Comparison of ENCODE assay signal across 17 cellular contexts in genomic region chr19:38720559-38721236, GRCh38. TPM values are rescaled to one million over a fixed set of nuclear protein-coding genes. Genes with fewer than 3 reads are reported as not detected.
DNase-seq lines count a peak whose midpoint lies in the region; ATAC-seq, FAIRE-seq and TF ChIP-seq lines count a peak whose summit lies in the region.
"Had no signal": no experiment of that assay in that cellular context is flagged by ENCODE, and none has a peak within 500 bp of the region (broad histone marks: within the 10 kb centered on the region; RNA-seq: fewer than 3 reads in every experiment).

No MANE protein-coding gene starts in this region.

- 95% methylated on average over 15 of the region's 15 CpGs for WGBS in K562 (ENCODE audit: insufficient coverage, low coverage, missing lambda C conversion rate)
- WGBS in suprapubic skin, result 90% methylated on average over 11 of the region's 15 CpGs
- WGBS in SK-N-SH (ENCODE audit: low lambda C conversion rate), result 92% methylated on average over 10 of the region's 15 CpGs

- CTCF ChIA-PET in K562 (lab: Yijun Ruan, JAX; ENCODE audit: low intra/inter-chr PET ratio) (no interaction called here), SK-N-SH (lab: Yijun Ruan, JAX) (interaction anchor here (0.9 kb wide), 1 partner anchor 61 kb away, joined by 3 read pairs; no protein-coding TSS in a partner anchor)

- H3K4me3 Mint-ChIP-seq in GM23338, result no peak overlapping the region
- no peak overlapping the region for H3K4me3 Mint-ChIP-seq in memory B cell
- H3K4me3 Mint-ChIP-seq: activated CD4-positive, alpha-beta T cell treated with anti-CD3 and anti-CD28 coated beads, Interleukin-2, amount 10 ng/mL, durations not matched to agents 7 days and 5 days; activated T-cell treated with anti-CD3 and anti-CD28 coated beads, Interleukin-2, amount 50 U/mL, for 72 hours; T-helper 2 cell treated with Interferon-gamma antibody and Interleukin-4, amounts not matched to agents 5 μg/mL and 100 μg/mL, for 36 hours had no signal

- peaks cover 67% of the 10 kb centered on the region for H3K36me3 Mint-ChIP-seq in GM23338 (ENCODE audit: low read depth)
- peaks cover 2% of the 10 kb centered on the region for H3K36me3 Mint-ChIP-seq in memory B cell

- H3K9me3 ChIP-seq in K562 (replicated peaks; ENCODE audit: control insufficient read depth, insufficient read depth, low read depth, low read length) (no peaks in the 10 kb centered on the region), suprapubic skin (no peaks in the 10 kb centered on the region), SK-N-SH (no peaks in the 10 kb centered on the region)

- POLR2A ChIA-PET in K562 (lab: Yijun Ruan, JAX) (no interaction called here), SK-N-SH (lab: Yijun Ruan, JAX) (no interaction called here)

- H3K27ac ChIP-seq in GM23338 (ENCODE audit: low read depth), result peak overlapping the region; percentile 50; the same call in 1 of the 2 replicates
- H3K27ac ChIP-seq in K562 (ENCODE audit: extremely low read depth, low read depth, low read length), result no peak overlapping the region
- peak overlapping the region; percentile 74 for H3K27ac ChIP-seq in suprapubic skin
- peak overlapping the region in 1 of 2 experiments; percentile 1; a peak in 1 of 4 replicates for H3K27ac ChIP-seq in SK-N-SH (ENCODE audit: low read depth in 2 of 2, low read length in 1 of 2)
- H3K27ac ChIP-seq: C4-2B had no signal

- no peak for FAIRE-seq in K562 (lab: Jason Lieb, UNC)

- DNase-seq in GM23338 (ENCODE audit: low spot score), result no peak
- DNase-seq in K562 (ENCODE audit: extremely low read depth in 1 of 4, low spot score in 3 of 4), result no peak
- DNase-seq in memory B cell (ENCODE audit: low spot score in 2 of 2), result no peak
- DNase-seq in suprapubic skin (ENCODE audit: low spot score in 2 of 2), result no peak
- DNase-seq in NCI-H1436 treated with DMSO at 0.1 percent for 48 hours (lab: John Stamatoyannopoulos, UW), result no peak
- DNase-seq in AML-193 (lab: John Stamatoyannopoulos, UW), result no peak
- DNase-seq in SK-N-SH, result no peak
- DNase-seq in effector CD8-positive, alpha-beta T cell (lab: John Stamatoyannopoulos, UW), result no peak
- DNase-seq: activated CD4-positive, alpha-beta T cell treated with anti-CD3 and anti-CD28 coated beads, Interleukin-2, amount 10 ng/mL, durations not matched to agents 7 days and 5 days; activated T-cell treated with anti-CD3 and anti-CD28 coated beads, Interleukin-2, amount 50 U/mL, for 72 hours; foreskin fibroblast; H7; RPMI8226 had no signal

- no peak overlapping the region for H3K27ac Mint-ChIP-seq in GM23338
- H3K27ac Mint-ChIP-seq in memory B cell, result peak overlapping the region; percentile 31
- H3K27ac Mint-ChIP-seq: activated CD4-positive, alpha-beta T cell treated with anti-CD3 and anti-CD28 coated beads, Interleukin-2, amount 10 ng/mL, durations not matched to agents 7 days and 5 days; activated T-cell treated with anti-CD3 and anti-CD28 coated beads, Interleukin-2, amount 50 U/mL, for 72 hours; T-helper 2 cell treated with Interferon-gamma antibody and Interleukin-4, amounts not matched to agents 5 μg/mL and 100 μg/mL, for 36 hours had no signal

- H3K4me3 ChIP-seq in GM23338 (no peak overlapping the region), K562 (no peak overlapping the region), suprapubic skin (no peak overlapping the region), SK-N-SH (ENCODE audit: low read depth in 2 of 2, low read length in 1 of 2) (no peak overlapping the region)
- H3K4me3 ChIP-seq: smooth muscle cell had no signal

- ATAC-seq in GM23338 (no peak), K562 (no peak), memory B cell (ENCODE audit: low read depth) (peak; percentile 37)
- ATAC-seq: activated T-cell treated with anti-CD3 and anti-CD28 coated beads, Interleukin-2, amount 50 U/mL, for 72 hours had no signal

- H3K9me2 ChIP-seq in GM23338 (ENCODE audit: insufficient read depth) (no peaks in the 10 kb centered on the region), SK-N-SH (no peaks in the 10 kb centered on the region)

- H3K27me3 ChIP-seq in GM23338 (ENCODE audit: insufficient read depth) (no peaks in the 10 kb centered on the region), K562 (ENCODE audit: control insufficient read depth in 2 of 2, insufficient read depth in 2 of 2, low read length in 2 of 2) (no peaks in the 10 kb centered on the region), suprapubic skin (no peaks in the 10 kb centered on the region), SK-N-SH (ENCODE audit: insufficient read depth) (no peaks in the 10 kb centered on the region)

- peaks cover 13% of the 10 kb centered on the region; the same call in 1 of the 2 replicates for H3F3A ChIP-seq in GM23338 (replicated peaks; ENCODE audit: low read depth)
- peaks cover 13% of the 10 kb centered on the region for H3F3A ChIP-seq in SK-N-SH (replicated peaks; ENCODE audit: insufficient read depth)

- TF ChIP-seq CTCF in GM23338 (conservative IDR thresholded peaks at IDR 0.05; ENCODE audit: low read depth in 2 of 2) (no peak), K562 (IDR thresholded peaks at IDR 0.05 in 2 of 3, conservative IDR thresholded peaks at IDR 0.05 in 1 of 3; ENCODE audit: insufficient read depth in 2 of 3, low read depth in 1 of 3, low read length in 3 of 3) (no peak), suprapubic skin (IDR thresholded peaks at IDR 0.05) (no peak), SK-N-SH (IDR thresholded peaks at IDR 0.05) (no peak)

- H3K4me1 ChIP-seq in GM23338 (ENCODE audit: insufficient read depth), result no peaks in the 10 kb centered on the region
- peaks cover 0 to 42% of the 10 kb centered on the region in 2 experiments; a peak in 1 of 5 replicates for H3K4me1 ChIP-seq in K562 (replicated peaks in 1 of 2; ENCODE audit: control insufficient read depth in 2 of 2, insufficient read depth in 2 of 2, low read length in 2 of 2)
- H3K4me1 ChIP-seq in suprapubic skin, result peaks cover 29% of the 10 kb centered on the region
- H3K4me1 ChIP-seq in SK-N-SH (ENCODE audit: control insufficient read depth in 1 of 2, insufficient read depth in 2 of 2, low read depth in 1 of 2, low read length in 1 of 2), result peaks cover 0 to 15% of the 10 kb centered on the region in 2 experiments; a peak in 1 of 4 replicates

- H3K79me2 ChIP-seq in GM23338 (replicated peaks; ENCODE audit: insufficient read depth), result no peaks in the 10 kb centered on the region
- no peaks in the 10 kb centered on the region for H3K79me2 ChIP-seq in K562 (ENCODE audit: control insufficient read depth, insufficient read depth, low read length)
- H3K79me2 ChIP-seq in SK-N-SH (ENCODE audit: insufficient read depth), result peaks cover 32% of the 10 kb centered on the region

- H3K4me1 Mint-ChIP-seq in GM23338, result 0 out of 3 replicates have a peak, but pooled peaks cover 2% of the 10 kb centered on the region
- no peaks in the 10 kb centered on the region for H3K4me1 Mint-ChIP-seq in memory B cell
- H3K4me1 Mint-ChIP-seq: activated CD4-positive, alpha-beta T cell treated with anti-CD3 and anti-CD28 coated beads, Interleukin-2, amount 10 ng/mL, durations not matched to agents 7 days and 5 days had no signal

- H3K9me1 ChIP-seq in K562 (ENCODE audit: control insufficient read depth, insufficient read depth, low read length), result no peaks in the 10 kb centered on the region

- H2AFZ ChIP-seq in GM23338 (no peak overlapping the region), K562 (ENCODE audit: low read depth, low read length) (no peak overlapping the region), SK-N-SH (ENCODE audit: low read depth) (no peak overlapping the region)

- intact Hi-C loops in K562 (cut with micrococcal nuclease), result no loop called here

- TF ChIP-seq EP300 in K562 (IDR thresholded peaks at IDR 0.05; ENCODE audit: low read length), result no peak
- TF ChIP-seq EP300 in suprapubic skin (IDR thresholded peaks at IDR 0.05), result no peak
- no peak for TF ChIP-seq EP300 in SK-N-SH (IDR thresholded peaks at IDR 0.05; ENCODE audit: borderline replicate concordance in 1 of 2, low read depth in 1 of 2, low read length in 1 of 2)

- H3K9me3 Mint-ChIP-seq in GM23338 (no peaks in the 10 kb centered on the region), memory B cell (no peaks in the 10 kb centered on the region)
- H3K9me3 Mint-ChIP-seq: activated CD4-positive, alpha-beta T cell treated with anti-CD3 and anti-CD28 coated beads, Interleukin-2, amount 10 ng/mL, durations not matched to agents 7 days and 5 days; activated T-cell treated with anti-CD3 and anti-CD28 coated beads, Interleukin-2, amount 50 U/mL, for 72 hours; T-helper 2 cell treated with Interferon-gamma antibody and Interleukin-4, amounts not matched to agents 5 μg/mL and 100 μg/mL, for 36 hours had no signal

- TF ChIP-seq POLR2A in K562 (conservative IDR thresholded peaks at IDR 0.05), result no peak
- TF ChIP-seq POLR2A in suprapubic skin (IDR thresholded peaks at IDR 0.05), result no peak

- peak overlapping the region in 1 of 2 experiments; percentile 46; a peak in 1 of 4 replicates for H3K9ac ChIP-seq in K562 (ENCODE audit: insufficient read depth in 1 of 2, low read depth in 2 of 2, low read length in 2 of 2)
- H3K9ac ChIP-seq in SK-N-SH, result no peak overlapping the region

- in situ Hi-C loops in K562 (cut with MboI), result no loop called here

- no peak for TF ChIP-seq RAD21 in K562 (CRISPR knock-in tag; conservative IDR thresholded peaks at IDR 0.05 in 1 of 2, IDR thresholded peaks at IDR 0.05 in 1 of 2)
- TF ChIP-seq RAD21 in SK-N-SH (IDR thresholded peaks at IDR 0.05; ENCODE audit: low read length), result no peak

- peaks cover 40% of the 10 kb centered on the region for H3K36me3 ChIP-seq in GM23338 (ENCODE audit: insufficient read depth)
- H3K36me3 ChIP-seq in K562 (ENCODE audit: control insufficient read depth, insufficient read depth, low read length), result peaks cover 97% of the 10 kb centered on the region; the same call in 2 of the 3 replicates
- H3K36me3 ChIP-seq in suprapubic skin, result peaks cover 100% of the 10 kb centered on the region
- peaks cover 63 to 78% of the 10 kb centered on the region in 2 experiments for H3K36me3 ChIP-seq in SK-N-SH (replicated peaks in 1 of 2; ENCODE audit: control insufficient read depth in 1 of 2, insufficient read depth in 2 of 2, low read length in 1 of 2)

- H4K20me1 ChIP-seq in GM23338 (replicated peaks; ENCODE audit: insufficient read depth) (peaks cover 2% of the 10 kb centered on the region), K562 (replicated peaks; ENCODE audit: control insufficient read depth, insufficient read depth, low read length) (peaks cover 4% of the 10 kb centered on the region; the same call in 1 of the 2 replicates), SK-N-SH (ENCODE audit: insufficient read depth) (0 out of 2 replicates have a peak, but pooled peaks cover 4% of the 10 kb centered on the region)

- no peak overlapping the region for H3K4me2 ChIP-seq in GM23338
- no peak overlapping the region for H3K4me2 ChIP-seq in K562 (ENCODE audit: insufficient read depth, low read length)
- H3K4me2 ChIP-seq in SK-N-SH, result no peak overlapping the region
- H3K4me2 ChIP-seq: smooth muscle cell had no signal

- BruUV-seq in K562 (replicated peaks; lab: Mats Ljungman, UMichigan), result no TSS peak

- peaks cover 18% of the 10 kb centered on the region for H3K27me3 Mint-ChIP-seq in GM23338 (ENCODE audit: insufficient read depth, low read depth, poor library complexity)
- no peaks in the 10 kb centered on the region for H3K27me3 Mint-ChIP-seq in memory B cell
- H3K27me3 Mint-ChIP-seq: activated CD4-positive, alpha-beta T cell treated with anti-CD3 and anti-CD28 coated beads, Interleukin-2, amount 10 ng/mL, durations not matched to agents 7 days and 5 days had no signal

RNA-seq across cellular contexts. Expression of gene CAPN12, which starts 23.6 kb away (rescaled TPM):
- 8.0 and 20.5 TPM in 2 replicates for total RNA-seq in GM23338 (2014; rRNA removed; shearing (Covaris generic))
- polyA plus RNA-seq in GM23338 (2016; fragmentation: Nextera tagmentation; extraction: Ambion mirVana) (19.1 and 21.8 TPM in 2 replicates), K562 (2011; rRNA removed) (6.8 and 14.8 TPM in 2 replicates), K562 (2014; fragmentation: Illumina TruSeq; extraction: Trizol) (3.4 and 4.7 TPM in 2 replicates), K562 (2014; fragmentation: Nextera tagmentation; extraction: Ambion mirVana) (1 to 10 TPM in 1 of 2 experiments, under 1 TPM in 1; 0.84 to 1.0 TPM), K562 (2014; rRNA removed) (5.6 and 7.0 TPM in 2 replicates), SK-N-SH (2012; rRNA removed) (1.7 and 3.0 TPM in 2 replicates)
- 21.8 and 34.6 TPM in 2 replicates for total RNA-seq in K562 (2011; cell fraction: chromatin; rRNA removed; ENCODE audit: low replicate concordance)
- total RNA-seq in K562 (2011; cell fraction: nucleolus; rRNA removed), result 22.1 and 24.8 TPM in 2 replicates
- total RNA-seq in K562 (2011; cell fraction: nucleoplasm; rRNA removed), result 16.0 and 28.2 TPM in 2 replicates
- total RNA-seq in K562 (2014; rRNA removed) (1.6 and 3.1 TPM in 2 replicates), K562 (2014; rRNA removed; fragmentation: Illumina TruSeq; extraction: Trizol) (0.89 and 1.2 TPM in 2 replicates), K562 (2015; rRNA removed; fragmentation: Illumina TruSeq; extraction: Trizol) (0.83 and 0.87 TPM in 2 replicates), K562 (2021) (3.7 and 4.8 TPM in 2 replicates), suprapubic skin (10 to 100 TPM in 3 of 4 donors, 1 to 10 TPM in 1; 8.0 to 31.3 (median 15.7) TPM)
- 11.9 and 13.7 TPM in 2 replicates for polyA plus RNA-seq in K562 (2011; cell fraction: cytosol; rRNA removed)
- 61.9 and 73.0 TPM in 2 replicates for polyA plus RNA-seq in K562 (2011; cell fraction: nucleus; rRNA removed)
- polyA plus RNA-seq in K562 (2012), result 2.9 and 8.2 TPM in 2 replicates
- 1.2 and 1.3 TPM in 2 replicates for polyA minus RNA-seq in K562 (2011; rRNA and poly(A)+ RNA removed)
- 2.8 and 4.4 TPM in 2 replicates for polyA minus RNA-seq in K562 (2011; cell fraction: cytosol; rRNA and poly(A)+ RNA removed)
- polyA minus RNA-seq in K562 (2011; cell fraction: nucleus; rRNA and poly(A)+ RNA removed), result 5.1 and 7.3 TPM in 2 replicates
- polyA plus RNA-seq in SK-N-SH (2012; cell fraction: cytosol; rRNA removed), result 0.48 and 0.50 TPM in 2 replicates
- 14.5 and 19.0 TPM in 2 replicates for polyA plus RNA-seq in SK-N-SH (2012; cell fraction: nucleus; rRNA removed)
- polyA plus RNA-seq: neural cell had no signal

RNA-seq across cellular contexts. Expression of gene LGALS7, which starts 52.6 kb away (rescaled TPM):
- not detected in 2 replicates for total RNA-seq in GM23338 (2014; rRNA removed; shearing (Covaris generic))
- polyA plus RNA-seq in GM23338 (2016; fragmentation: Nextera tagmentation; extraction: Ambion mirVana), result 1.6 and 4.8 TPM in 2 replicates
- not detected in 2 replicates for total RNA-seq in K562 (2011; cell fraction: chromatin; rRNA removed; ENCODE audit: low replicate concordance)
- not detected in 2 replicates for total RNA-seq in K562 (2011; cell fraction: nucleolus; rRNA removed)
- not detected in 2 replicates for total RNA-seq in K562 (2011; cell fraction: nucleoplasm; rRNA removed)
- not detected in 2 replicates for total RNA-seq in K562 (2014; rRNA removed)
- total RNA-seq in K562 (2014; rRNA removed; fragmentation: Illumina TruSeq; extraction: Trizol), result not detected in 2 replicates
- total RNA-seq in K562 (2015; rRNA removed; fragmentation: Illumina TruSeq; extraction: Trizol), result not detected in 2 replicates
- not detected in 2 replicates for total RNA-seq in K562 (2021)
- polyA plus RNA-seq in K562 (2011; rRNA removed), result not detected in 2 replicates
- polyA plus RNA-seq in K562 (2011; cell fraction: cytosol; rRNA removed), result not detected in 2 replicates
- polyA plus RNA-seq in K562 (2011; cell fraction: nucleus; rRNA removed), result not detected in 2 replicates
- polyA plus RNA-seq in K562 (2012), result not detected in 2 replicates
- not detected in 2 replicates for polyA plus RNA-seq in K562 (2014; fragmentation: Illumina TruSeq; extraction: Trizol)
- not detected for polyA plus RNA-seq in K562 (2014; fragmentation: Nextera tagmentation; extraction: Ambion mirVana)
- not detected in 2 replicates for polyA plus RNA-seq in K562 (2014; rRNA removed)
- polyA minus RNA-seq in K562 (2011; rRNA and poly(A)+ RNA removed), result not detected in 2 replicates
- polyA minus RNA-seq in K562 (2011; cell fraction: cytosol; rRNA and poly(A)+ RNA removed), result not detected in 2 replicates
- polyA minus RNA-seq in K562 (2011; cell fraction: nucleus; rRNA and poly(A)+ RNA removed), result not detected in 2 replicates
- 1,000 to 10,000 TPM in 1 of 4 donors, 100 to 1,000 TPM in 2, 10 to 100 TPM in 1; 51.3 to 1,491 (median 446) TPM for total RNA-seq in suprapubic skin
- polyA plus RNA-seq in SK-N-SH (2012; rRNA removed), result not detected in 2 replicates
- not detected in 2 replicates for polyA plus RNA-seq in SK-N-SH (2012; cell fraction: cytosol; rRNA removed)
- polyA plus RNA-seq in SK-N-SH (2012; cell fraction: nucleus; rRNA removed), result not detected in 2 replicates
- total RNA-seq: activated CD4-positive, alpha-beta T cell treated with anti-CD3 and anti-CD28 coated beads, Interleukin-2, amount 10 ng/mL, durations not matched to agents 7 days and 5 days; activated T-cell treated with anti-CD3 and anti-CD28 coated beads, Interleukin-2, amount 50 U/mL, for 72 hours; smooth muscle cell had no signal
- polyA plus RNA-seq: neural cell, smooth muscle cell had no signal

Comparison
In these comparisons a context has a peak if more than half of its experiments do, and no peak if none do; other contexts are left out.
1. RNA of gene LGALS7, which starts 52.6 kb away (total RNA-seq): 51.3 to 1,491 TPM in suprapubic skin; not detected in GM23338 and not detected in K562; every median in the first group is over 10 times any median in the second.